Comparison of ENCODE assay signal across 8 cellular contexts in the genomic region with DNA sequence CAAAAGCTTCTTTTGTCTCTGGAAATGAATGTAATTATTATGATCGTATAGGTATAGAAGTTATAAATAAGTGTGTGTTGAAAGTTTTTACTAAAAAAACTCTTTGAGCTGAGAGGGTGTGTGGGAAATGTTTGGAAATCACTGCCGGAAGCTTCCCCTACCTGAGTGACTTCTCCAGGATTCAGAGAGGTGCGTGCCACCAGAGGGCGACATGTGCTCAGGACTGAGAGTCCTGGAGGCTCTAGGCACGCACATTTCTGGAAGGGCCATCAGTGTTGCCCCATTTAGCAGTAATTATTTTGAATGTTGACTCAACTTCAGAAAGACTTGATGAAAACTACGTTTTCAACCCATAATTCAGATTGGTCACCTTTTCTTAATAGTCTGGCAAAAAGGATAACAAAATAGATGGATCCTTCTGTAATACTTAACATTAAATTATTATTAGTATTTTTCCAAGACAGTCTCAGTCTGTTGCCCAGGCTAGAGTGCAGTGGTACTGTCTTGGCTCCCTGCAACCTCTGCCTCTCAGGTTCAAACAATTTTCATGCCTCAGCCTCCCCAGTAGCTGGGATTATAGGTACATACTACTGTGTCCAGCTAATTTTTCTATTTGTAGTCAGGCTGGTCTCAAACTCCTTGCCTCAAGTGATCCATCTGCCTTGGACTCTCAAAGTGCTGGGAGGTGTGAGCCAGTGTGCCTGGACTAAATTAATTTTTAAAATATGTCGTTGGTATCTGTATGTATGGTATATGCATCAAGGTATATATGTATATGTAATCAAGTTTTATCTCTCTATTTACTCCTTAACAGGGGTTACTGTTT. TPM values are rescaled to one million over a fixed set of nuclear protein-coding genes. Genes with fewer than 3 reads are reported as not detected.
DNase-seq lines count a peak whose midpoint lies in the region; ATAC-seq, FAIRE-seq and TF ChIP-seq lines count a peak whose summit lies in the region.

No MANE protein-coding gene starts in this region.

- intact Hi-C loops in GM12878 (cut with micrococcal nuclease; ENCODE audit: unreplicated experiment), result loop anchor here (1.0 to 2.0 kb wide), 3 partner anchors 59 to 670 kb away; no protein-coding TSS in a partner anchor

- no peak overlapping the region for H3K4me2 ChIP-seq in GM12878 (ENCODE audit: control insufficient read depth, insufficient read depth)

- no peaks in the 10 kb centered on the region for H3K9me3 ChIP-seq in GM12878 (replicated peaks; ENCODE audit: control insufficient read depth, insufficient read depth, low read length)

- no peak for TF ChIP-seq EP300 in GM12878 (IDR thresholded peaks at IDR 0.05; ENCODE audit: borderline replicate concordance in 1 of 2, control insufficient read depth in 1 of 2, low read depth in 2 of 2, low read length in 2 of 2)

- WGBS in GM12878 (ENCODE audit: insufficient coverage, insufficient replicate concordance, low lambda C conversion rate, missing lambda C conversion rate), result 17% methylated on average over 7 of the region's 7 CpGs

- no peak overlapping the region for H3K4me3 ChIP-seq in GM12878

- no peak for TF ChIP-seq POLR2A in GM12878 (IDR thresholded peaks at IDR 0.05; ENCODE audit: low read depth, low read length)

- no peaks in the 10 kb centered on the region for H3K36me3 ChIP-seq in GM12878 (ENCODE audit: control insufficient read depth in 2 of 2, insufficient read depth in 2 of 2, low read length in 1 of 2)

- BruUV-seq in GM12878 (replicated peaks; lab: Mats Ljungman, UMichigan), result no TSS peak

- POLR2A ChIA-PET in GM12878 (lab: Charles Lee), result interaction anchor here (0.5 to 1.1 kb wide), 2 partner anchors 11 to 42 kb away, joined by 3 read pairs; no protein-coding TSS in a partner anchor

- FAIRE-seq in GM12878 (lab: Jason Lieb, UNC), result peak; percentile 23

- peak; percentile 90 for TF ChIP-seq RAD21 in GM12878 (IDR thresholded peaks at IDR 0.05; ENCODE audit: insufficient read depth, low read depth, low read length)

- no peaks in the 10 kb centered on the region for H4K20me1 ChIP-seq in GM12878 (ENCODE audit: control insufficient read depth, insufficient read depth)

- no peak overlapping the region for H2AFZ ChIP-seq in GM12878 (ENCODE audit: control insufficient read depth, low read depth, low read length)

- H3K79me2 ChIP-seq in GM12878 (ENCODE audit: control insufficient read depth, insufficient read depth, low read length), result no peaks in the 10 kb centered on the region

- RAD21 ChIA-PET in GM12878 (lab: Charles Lee; ENCODE audit: unreplicated experiment), result interaction anchor here (0.6 to 3.1 kb wide), 16 partner anchors 12 to 679 kb away, joined by 3 to 23 read pairs (median 4); a partner anchor contains a TSS

- SMC1A ChIA-PET in GM12878 (lab: Charles Lee; ENCODE audit: uncharacterized antibody, unreplicated experiment), result interaction anchor here (0.6 to 3.6 kb wide), 24 partner anchors 8 to 1225 kb away, joined by 3 to 57 read pairs (median 4); a partner anchor contains a TSS

- in situ Hi-C loops in GM12878 (cut with MboI), result loop anchor here (5.0 kb wide), 1 partner anchor 59 kb away; no protein-coding TSS in a partner anchor

- H3K27me3 ChIP-seq in GM12878 (replicated peaks in 1 of 2; ENCODE audit: control insufficient read depth in 2 of 2, insufficient read depth in 2 of 2, low read length in 1 of 2), result no peaks in the 10 kb centered on the region

- ATAC-seq in HG02610 (IDR thresholded peaks at IDR 0.05; ENCODE audit: unreplicated experiment) (peak; percentile 57), GM12878 (peak; percentile 81)

- no peak overlapping the region for H3K9ac ChIP-seq in GM12878 (ENCODE audit: control insufficient read depth, insufficient read depth, low read length)

- H3K4me1 ChIP-seq in GM12878 (ENCODE audit: control insufficient read depth, insufficient read depth, low read length), result peaks cover 21% of the 10 kb centered on the region

- TF ChIP-seq CTCF in GM12872 (IDR thresholded peaks at IDR 0.05; ENCODE audit: insufficient read depth, low read depth, low read length) (peak; percentile 84), GM12878 (IDR thresholded peaks at IDR 0.05 in 2 of 3, conservative IDR thresholded peaks at IDR 0.05 in 1 of 3; ENCODE audit: control insufficient read depth in 2 of 3, extremely low read depth in 1 of 3, insufficient read depth in 1 of 3, low read depth in 3 of 3, low read length in 3 of 3) (peak; percentile 78 to 92 (median 87))

- CTCF ChIA-PET in GM12878 (lab: Yijun Ruan, JAX), result interaction anchor here (0.6 to 4.6 kb wide), 41 partner anchors 10 to 750 kb away, joined by 3 to 52 read pairs (median 5); a partner anchor contains a TSS

- no peak overlapping the region for H3K27ac ChIP-seq in GM12878 (ENCODE audit: control insufficient read depth, insufficient read depth)

- DNase-seq in NCI-H1694 treated with DMSO at 0.1 percent for 48 hours (lab: John Stamatoyannopoulos, UW) (peak; percentile 34), T1000 (lab: John Stamatoyannopoulos, UW) (peak; percentile 15), GM12878 (ENCODE audit: low read depth, low spot score) (no peak), inferior parietal cortex (ENCODE audit: extremely low spot score) (peak; percentile 67), mesenteric fat pad (ENCODE audit: low spot score) (no peak)
- peak; percentile 81 for DNase-seq in stimulated activated CD4-positive, alpha-beta T cell treated with anti-CD3 and anti-CD28 coated beads, Interleukin-1b, Interleukin-23, amount 100 ng/mL, for 48 hours

TF ChIP-seq in GM12878, 131 proteins besides CTCF, POLR2A, EP300 and RAD21 (continues in another document):
- TF ChIP-seq BCL11A (IDR thresholded peaks at IDR 0.05; ENCODE audit: low read depth, low read length), result 0 out of 2 replicates have a peak, but pooled peaks have one; percentile 24
- no peak for TF ChIP-seq SIX5 (IDR thresholded peaks at IDR 0.05; ENCODE audit: low read depth, low read length, severe bottlenecking)
- TF ChIP-seq POU2F2 (IDR thresholded peaks at IDR 0.05; ENCODE audit: borderline replicate concordance, low read depth, low read length), result no peak
- no peak for TF ChIP-seq RCOR1 (conservative IDR thresholded peaks at IDR 0.05; ENCODE audit: low read depth, low read length)
- no peak for TF ChIP-seq KDM1A (IDR thresholded peaks at IDR 0.05; ENCODE audit: borderline replicate concordance)
- TF ChIP-seq SP1 (IDR thresholded peaks at IDR 0.05; ENCODE audit: low read depth, low read length), result no peak
- TF ChIP-seq, protein P1, sequence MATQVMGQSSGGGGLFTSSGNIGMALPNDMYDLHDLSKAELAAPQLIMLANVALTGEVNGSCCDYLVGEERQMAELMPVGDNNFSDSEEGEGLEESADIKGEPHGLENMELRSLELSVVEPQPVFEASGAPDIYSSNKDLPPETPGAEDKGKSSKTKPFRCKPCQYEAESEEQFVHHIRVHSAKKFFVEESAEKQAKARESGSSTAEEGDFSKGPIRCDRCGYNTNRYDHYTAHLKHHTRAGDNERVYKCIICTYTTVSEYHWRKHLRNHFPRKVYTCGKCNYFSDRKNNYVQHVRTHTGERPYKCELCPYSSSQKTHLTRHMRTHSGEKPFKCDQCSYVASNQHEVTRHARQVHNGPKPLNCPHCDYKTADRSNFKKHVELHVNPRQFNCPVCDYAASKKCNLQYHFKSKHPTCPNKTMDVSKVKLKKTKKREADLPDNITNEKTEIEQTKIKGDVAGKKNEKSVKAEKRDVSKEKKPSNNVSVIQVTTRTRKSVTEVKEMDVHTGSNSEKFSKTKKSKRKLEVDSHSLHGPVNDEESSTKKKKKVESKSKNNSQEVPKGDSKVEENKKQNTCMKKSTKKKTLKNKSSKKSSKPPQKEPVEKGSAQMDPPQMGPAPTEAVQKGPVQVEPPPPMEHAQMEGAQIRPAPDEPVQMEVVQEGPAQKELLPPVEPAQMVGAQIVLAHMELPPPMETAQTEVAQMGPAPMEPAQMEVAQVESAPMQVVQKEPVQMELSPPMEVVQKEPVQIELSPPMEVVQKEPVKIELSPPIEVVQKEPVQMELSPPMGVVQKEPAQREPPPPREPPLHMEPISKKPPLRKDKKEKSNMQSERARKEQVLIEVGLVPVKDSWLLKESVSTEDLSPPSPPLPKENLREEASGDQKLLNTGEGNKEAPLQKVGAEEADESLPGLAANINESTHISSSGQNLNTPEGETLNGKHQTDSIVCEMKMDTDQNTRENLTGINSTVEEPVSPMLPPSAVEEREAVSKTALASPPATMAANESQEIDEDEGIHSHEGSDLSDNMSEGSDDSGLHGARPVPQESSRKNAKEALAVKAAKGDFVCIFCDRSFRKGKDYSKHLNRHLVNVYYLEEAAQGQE (IDR thresholded peaks at IDR 0.05; ENCODE audit: low read depth, low read length), result no peak
- TF ChIP-seq FOXM1 (IDR thresholded peaks at IDR 0.05; ENCODE audit: low read depth, low read length), result peak; percentile 63; the same call in 1 of the 2 replicates
- peak; percentile 95 for TF ChIP-seq SMC3 (IDR thresholded peaks at IDR 0.05; ENCODE audit: borderline replicate concordance, low read length)
- TF ChIP-seq YY1 (IDR thresholded peaks at IDR 0.05; ENCODE audit: low read depth, low read length), result peak; percentile 63; the same call in 1 of the 2 replicates

RNA-seq across cellular contexts. Expression of a gene that starts 34.5 kb away (rescaled TPM):
- total RNA-seq in GM12878 (2013; cell fraction: nucleolus; rRNA removed), result not detected in 2 replicates
- total RNA-seq in GM12878 (2014; rRNA removed) (not detected in 2 replicates), GM12878 (2014; rRNA removed; fragmentation: Illumina TruSeq; extraction: Trizol) (not detected in 2 replicates), GM12878 (2021) (not detected in 2 replicates), mesenteric fat pad (1.8 TPM)
- not detected for polyA plus RNA-seq in GM12878 (2011; ENCODE audit: low read depth)
- polyA plus RNA-seq in GM12878 (2011; rRNA removed) (0.07 and 0.26 TPM in 2 replicates), GM12878 (2014; fragmentation: Illumina TruSeq; extraction: Trizol) (not detected in 2 replicates), GM12878 (2014; fragmentation: Nextera tagmentation; extraction: Ambion mirVana) (under 1 TPM in 1 of 2 experiments, not detected in 1; 0.05 TPM), GM12878 (2014; rRNA removed) (not detected in 2 replicates), GM12878 (2016; fragmentation: Nextera tagmentation; extraction: Ambion mirVana) (not detected)
- polyA plus RNA-seq in GM12878 (2011; cell fraction: cytosol; rRNA removed), result 0.03 and 11.4 TPM in 2 replicates
- polyA plus RNA-seq in GM12878 (2011; cell fraction: nucleus; rRNA removed), result 0.12 and 0.15 TPM in 2 replicates
- 0.17 TPM in 1 of 2 replicates, not detected in the other for polyA plus RNA-seq in GM12878 (2012)
- 0.29 TPM in 1 of 2 replicates, not detected in the other for polyA minus RNA-seq in GM12878 (2011; rRNA and poly(A)+ RNA removed)
- not detected in 2 replicates for polyA minus RNA-seq in GM12878 (2011; cell fraction: cytosol; rRNA and poly(A)+ RNA removed)
- polyA minus RNA-seq in GM12878 (2011; cell fraction: nucleus; rRNA and poly(A)+ RNA removed), result not detected in 2 replicates

Comparison
In these comparisons a context has a peak if more than half of its experiments do, and no peak if none do; other contexts are left out.
1. DNase-seq: peak in NCI-H1694 treated with DMSO at 0.1 percent for 48 hours (single experiment), T1000 (single experiment), inferior parietal cortex (single experiment) and stimulated activated CD4-positive, alpha-beta T cell treated with anti-CD3 and anti-CD28 coated beads, Interleukin-1b, Interleukin-23, amount 100 ng/mL, for 48 hours (single experiment); none in GM12878 (single experiment) and mesenteric fat pad (single experiment).